Comparison of ENCODE assay signal across 18 cellular contexts in the genomic region with DNA sequence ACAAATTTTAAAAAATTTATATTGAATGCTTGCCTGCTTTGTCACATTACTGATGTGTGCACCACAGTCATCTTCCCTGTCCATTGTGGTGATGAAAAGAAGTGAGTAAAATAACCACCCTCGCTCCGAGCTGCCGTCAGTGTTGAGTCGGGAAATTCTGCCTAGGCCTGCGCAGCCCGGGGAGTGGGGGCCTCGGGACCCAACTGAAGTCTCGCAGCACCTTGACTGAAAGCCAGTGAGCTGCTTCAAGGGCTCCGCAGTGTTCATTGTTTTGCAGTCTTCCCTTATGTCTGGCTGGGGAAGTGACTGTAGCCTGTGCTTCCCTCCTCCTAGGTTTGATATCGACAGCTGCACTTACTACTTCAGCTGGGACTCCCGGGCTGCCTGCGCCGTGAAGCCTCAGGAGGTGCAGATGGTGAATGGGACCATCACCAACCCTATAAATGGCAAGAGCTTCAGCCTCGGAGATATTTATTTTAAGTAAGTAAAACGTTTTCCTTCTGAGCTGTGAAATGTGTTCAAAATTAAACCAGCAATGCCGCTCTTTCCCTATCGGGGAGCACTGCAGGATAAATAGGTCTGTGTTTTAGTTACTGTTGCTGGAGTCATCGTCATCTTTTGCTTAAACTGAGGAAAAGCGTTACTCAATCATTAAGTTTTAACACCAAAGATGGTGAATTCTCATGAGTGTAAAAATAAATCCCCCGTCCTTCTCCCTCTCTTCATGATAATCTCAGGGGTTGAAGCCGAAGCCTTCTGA. TPM values are rescaled to one million over a fixed set of nuclear protein-coding genes. Genes with fewer than 3 reads are reported as not detected.
DNase-seq lines count a peak whose midpoint lies in the region; ATAC-seq and TF ChIP-seq lines count a peak whose summit lies in the region.
"Had no signal": no experiment of that assay in that cellular context is flagged by ENCODE, and none has a peak within 500 bp of the region (broad histone marks: within the 10 kb centered on the region; RNA-seq: fewer than 3 reads in every experiment).

No MANE protein-coding gene starts in this region.

- no peak overlapping the region for H3K9ac ChIP-seq in neural cell (ENCODE audit: low read length)

- no peak overlapping the region for H3K4me2 ChIP-seq in neural cell (ENCODE audit: low read length)

- peaks cover 8% of the 10 kb centered on the region for H3K36me3 ChIP-seq in neural cell (ENCODE audit: insufficient read depth, low read length)

- H3K27me3 Mint-ChIP-seq in WTC11 (ENCODE audit: low read depth), result no peaks in the 10 kb centered on the region
- H3K27me3 Mint-ChIP-seq: activated naive CD8-positive, alpha-beta T cell; memory B cell; natural killer cell treated with Interleukin-12 subunit alpha and Interleukin-12 subunit beta and Interleukin-15 and Interleukin-18, amount 100 ng/mL, for 72 hours had no signal

- H3K9me3 ChIP-seq in neural cell (ENCODE audit: low read length), result no peaks in the 10 kb centered on the region

- H3K4me1 Mint-ChIP-seq in WTC11, result no peaks in the 10 kb centered on the region
- H3K4me1 Mint-ChIP-seq: H9, memory B cell had no signal

- peaks cover 76% of the 10 kb centered on the region for H3K36me3 Mint-ChIP-seq in WTC11

- no peak overlapping the region for H2AFZ ChIP-seq in neural cell (ENCODE audit: low read depth, low read length)

- POLR2A ChIA-PET in WTC11 (lab: Charles Lee), result no interaction called here

- no peaks in the 10 kb centered on the region for H4K20me1 ChIP-seq in neural cell (ENCODE audit: insufficient read depth)

- CTCF ChIA-PET in WTC11 (lab: Charles Lee), result interaction anchor here (0.6 to 2.5 kb wide), 12 partner anchors 8 to 578 kb away, joined by 3 to 28 read pairs (median 4); no protein-coding TSS in a partner anchor

- H3K27ac ChIP-seq in C4-2B (no peak overlapping the region), neural cell (ENCODE audit: low read length) (no peak overlapping the region)
- H3K27ac ChIP-seq: brain microvascular endothelial cell, foreskin keratinocyte had no signal

- H3K9me2 ChIP-seq in neural cell (ENCODE audit: insufficient read depth, low read length), result no peaks in the 10 kb centered on the region

- H3K27ac Mint-ChIP-seq in WTC11, result no peak overlapping the region; the same call in 1 of the 2 replicates
- H3K27ac Mint-ChIP-seq: activated naive CD8-positive, alpha-beta T cell; memory B cell had no signal

- DNase-seq in WTC11 (ENCODE audit: low spot score), result no peak
- DNase-seq in superior temporal gyrus (ENCODE audit: extremely low spot score), result peak; percentile 44
- DNase-seq in germinal center (ENCODE audit: low spot score), result no peak
- no peak for DNase-seq in NCI-H2081 (lab: John Stamatoyannopoulos, UW)
- DNase-seq in DMS 273 (lab: John Stamatoyannopoulos, UW; ENCODE audit: unreplicated experiment), result no peak
- no peak for DNase-seq in NCI-H748 treated with DMSO at 0.1 percent for 48 hours (lab: John Stamatoyannopoulos, UW)
- DNase-seq: activated CD4-positive, CD25-positive, alpha-beta regulatory T cell; NCI-H774; T-helper 2 cell had no signal

- no peaks in the 10 kb centered on the region for H3F3A ChIP-seq in neural cell (ENCODE audit: insufficient read depth, low read length, poor library complexity, severe bottlenecking)

- H3K27me3 ChIP-seq in neural cell (ENCODE audit: insufficient read depth, low read depth, low read length), result no peaks in the 10 kb centered on the region
- H3K27me3 ChIP-seq: brain microvascular endothelial cell, foreskin keratinocyte had no signal

- TF ChIP-seq CTCF in C4-2B (conservative IDR thresholded peaks at IDR 0.05) (peak; percentile 36), WTC11 (IDR thresholded peaks at IDR 0.05) (peak; percentile 2; the same call in 1 of the 2 replicates), neural cell (IDR thresholded peaks at IDR 0.05; ENCODE audit: poor library complexity, severe bottlenecking) (peak; percentile 1)

- no peak for ATAC-seq in WTC11
- ATAC-seq: natural killer cell treated with Interleukin-12 subunit alpha and Interleukin-12 subunit beta and Interleukin-15 and Interleukin-18, amount 100 ng/mL, for 72 hours had no signal

- H3K79me2 ChIP-seq in neural cell (replicated peaks; ENCODE audit: insufficient read depth, low read length), result no peaks in the 10 kb centered on the region

- no peak overlapping the region for H3K4me3 Mint-ChIP-seq in WTC11
- H3K4me3 Mint-ChIP-seq: activated naive CD8-positive, alpha-beta T cell; H9; memory B cell; natural killer cell treated with Interleukin-12 subunit alpha and Interleukin-12 subunit beta and Interleukin-15 and Interleukin-18, amount 100 ng/mL, for 72 hours had no signal

- no peak for TF ChIP-seq EP300 in neural cell (conservative IDR thresholded peaks at IDR 0.05; ENCODE audit: poor library complexity, severe bottlenecking)

- H3K4me3 ChIP-seq in neural cell (ENCODE audit: low read length), result no peak overlapping the region

- TF ChIP-seq RAD21 in neural cell (conservative IDR thresholded peaks at IDR 0.05), result peak; percentile 1

- no peaks in the 10 kb centered on the region for H3K9me3 Mint-ChIP-seq in WTC11
- H3K9me3 Mint-ChIP-seq: H9; memory B cell; natural killer cell treated with Interleukin-12 subunit alpha and Interleukin-12 subunit beta and Interleukin-15 and Interleukin-18, amount 100 ng/mL, for 72 hours had no signal

TF ChIP-seq in WTC11, 78 proteins besides CTCF, POLR2A, EP300 and RAD21 (continues in another document):
- no peak for TF ChIP-seq NFYB (CRISPR knock-in tag; conservative IDR thresholded peaks at IDR 0.05; ENCODE audit: low read depth)
- TF ChIP-seq ZNF671 (CRISPR knock-in tag; IDR thresholded peaks at IDR 0.05), result no peak
- TF ChIP-seq, protein P1, sequence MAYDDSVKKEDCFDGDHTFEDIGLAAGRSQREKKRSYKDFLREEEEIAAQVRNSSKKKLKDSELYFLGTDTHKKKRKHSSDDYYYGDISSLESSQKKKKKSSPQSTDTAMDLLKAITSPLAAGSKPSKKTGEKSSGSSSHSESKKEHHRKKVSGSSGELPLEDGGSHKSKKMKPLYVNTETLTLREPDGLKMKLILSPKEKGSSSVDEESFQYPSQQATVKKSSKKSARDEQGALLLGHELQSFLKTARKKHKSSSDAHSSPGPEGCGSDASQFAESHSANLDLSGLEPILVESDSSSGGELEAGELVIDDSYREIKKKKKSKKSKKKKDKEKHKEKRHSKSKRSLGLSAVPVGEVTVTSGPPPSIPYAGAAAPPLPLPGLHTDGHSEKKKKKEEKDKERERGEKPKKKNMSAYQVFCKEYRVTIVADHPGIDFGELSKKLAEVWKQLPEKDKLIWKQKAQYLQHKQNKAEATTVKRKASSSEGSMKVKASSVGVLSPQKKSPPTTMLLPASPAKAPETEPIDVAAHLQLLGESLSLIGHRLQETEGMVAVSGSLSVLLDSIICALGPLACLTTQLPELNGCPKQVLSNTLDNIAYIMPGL (CRISPR knock-in tag; IDR thresholded peaks at IDR 0.05), result no peak
- no peak for TF ChIP-seq ZNF423 (CRISPR knock-in tag; IDR thresholded peaks at IDR 0.05)

TF ChIP-seq in neural cell, 6 proteins besides CTCF, POLR2A, EP300 and RAD21:
- TF ChIP-seq, protein P2, sequence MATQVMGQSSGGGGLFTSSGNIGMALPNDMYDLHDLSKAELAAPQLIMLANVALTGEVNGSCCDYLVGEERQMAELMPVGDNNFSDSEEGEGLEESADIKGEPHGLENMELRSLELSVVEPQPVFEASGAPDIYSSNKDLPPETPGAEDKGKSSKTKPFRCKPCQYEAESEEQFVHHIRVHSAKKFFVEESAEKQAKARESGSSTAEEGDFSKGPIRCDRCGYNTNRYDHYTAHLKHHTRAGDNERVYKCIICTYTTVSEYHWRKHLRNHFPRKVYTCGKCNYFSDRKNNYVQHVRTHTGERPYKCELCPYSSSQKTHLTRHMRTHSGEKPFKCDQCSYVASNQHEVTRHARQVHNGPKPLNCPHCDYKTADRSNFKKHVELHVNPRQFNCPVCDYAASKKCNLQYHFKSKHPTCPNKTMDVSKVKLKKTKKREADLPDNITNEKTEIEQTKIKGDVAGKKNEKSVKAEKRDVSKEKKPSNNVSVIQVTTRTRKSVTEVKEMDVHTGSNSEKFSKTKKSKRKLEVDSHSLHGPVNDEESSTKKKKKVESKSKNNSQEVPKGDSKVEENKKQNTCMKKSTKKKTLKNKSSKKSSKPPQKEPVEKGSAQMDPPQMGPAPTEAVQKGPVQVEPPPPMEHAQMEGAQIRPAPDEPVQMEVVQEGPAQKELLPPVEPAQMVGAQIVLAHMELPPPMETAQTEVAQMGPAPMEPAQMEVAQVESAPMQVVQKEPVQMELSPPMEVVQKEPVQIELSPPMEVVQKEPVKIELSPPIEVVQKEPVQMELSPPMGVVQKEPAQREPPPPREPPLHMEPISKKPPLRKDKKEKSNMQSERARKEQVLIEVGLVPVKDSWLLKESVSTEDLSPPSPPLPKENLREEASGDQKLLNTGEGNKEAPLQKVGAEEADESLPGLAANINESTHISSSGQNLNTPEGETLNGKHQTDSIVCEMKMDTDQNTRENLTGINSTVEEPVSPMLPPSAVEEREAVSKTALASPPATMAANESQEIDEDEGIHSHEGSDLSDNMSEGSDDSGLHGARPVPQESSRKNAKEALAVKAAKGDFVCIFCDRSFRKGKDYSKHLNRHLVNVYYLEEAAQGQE (IDR thresholded peaks at IDR 0.05; ENCODE audit: borderline replicate concordance), result no peak
- no peak for TF ChIP-seq SMC3 (conservative IDR thresholded peaks at IDR 0.05; ENCODE audit: poor library complexity)

RNA-seq across cellular contexts. Expression of a gene that starts 32.7 kb away (rescaled TPM):
- total RNA-seq in WTC11 (2021), result 0.41 to 1.2 TPM (median 0.78 TPM) in 3 replicates
- polyA plus RNA-seq in neural cell, result 0.71 and 1.4 TPM in 2 replicates
- polyA minus RNA-seq in neural cell, result 0.97 and 1.2 TPM in 2 replicates
- total RNA-seq: temporal lobe had no signal
